ENCODE assay signal across 39 cellular contexts in the genomic region with DNA sequence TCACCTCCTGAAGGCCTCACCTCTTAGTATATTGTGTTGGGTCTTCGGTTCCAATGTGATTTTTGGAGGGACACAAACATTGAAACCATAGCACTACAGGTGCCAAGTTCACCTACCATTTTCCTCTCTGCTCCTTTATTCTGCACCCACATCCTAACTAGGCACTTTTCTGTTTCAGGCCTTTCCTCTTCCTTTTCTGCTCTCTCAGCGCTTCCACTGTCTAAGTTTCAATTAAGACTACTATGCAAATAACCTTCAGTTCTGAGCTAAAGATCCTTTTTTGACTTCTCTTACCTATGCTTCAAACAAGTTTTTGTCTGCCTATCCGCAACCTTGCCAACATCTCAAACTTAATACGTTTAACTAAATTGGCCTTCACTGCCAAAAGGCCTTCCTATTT.
"Had no signal": no experiment of that assay in that cellular context is flagged by ENCODE, and none has a peak within 500 bp of the region (broad histone marks: within the 10 kb centered on the region; RNA-seq: fewer than 3 reads in every experiment).

No MANE protein-coding gene starts in this region.

- FAIRE-seq: astrocyte, TTC549 had no signal

- H3K27ac Mint-ChIP-seq: activated B cell treated with CpG ODN at 0.5 μM for 24 hours; activated CD4-positive, alpha-beta memory T cell treated with anti-CD3 and anti-CD28 coated beads for 36 hours; activated CD4-positive, alpha-beta T cell treated with anti-CD3 and anti-CD28 coated beads, Interleukin-2, amount 10 ng/mL, durations not matched to agents 24 days and 14 days; activated CD8-positive, alpha-beta T cell treated with anti-CD3 and anti-CD28 coated beads for 36 hours; activated naive CD4-positive, alpha-beta T cell treated with anti-CD3 and anti-CD28 coated beads for 36 hours; activated naive CD4-positive, alpha-beta T cell treated with anti-CD3 and anti-CD28 coated beads, Interleukin-2, amount 50 U/mL, for 72 hours; activated naive CD8-positive, alpha-beta T cell treated with anti-CD3 and anti-CD28 coated beads, Interleukin-2, amount 10 ng/mL, durations not matched to agents 7 days and 5 days; activated T-cell treated with anti-CD3 and anti-CD28 coated beads, Interleukin-2, amount 50 U/mL, for 72 hours; activated T-helper 1 cell treated with anti-CD3 and anti-CD28 coated beads, Interleukin-12 subunit alpha, Interleukin-12 subunit beta, Interleukin-2, Interleukin-4 antibody, amounts not matched to agents 30 ng/mL and 10 ng/mL and 1 ng/mL, durations not matched to agents 14 hours and 24 hours and 36 hours; activated T-helper 17 cell treated with anti-CD3 and anti-CD28 coated beads, Interleukin-2, amount 50 U/mL, for 72 hours; T-helper 1 cell treated with Interleukin-12 subunit alpha and Interleukin-12 subunit beta and Interleukin-4 antibody, amounts not matched to agents 30 μg/mL and 1 μg/mL, for 36 hours; T-helper 2 cell treated with Interferon-gamma antibody and Interleukin-4, amounts not matched to agents 5 μg/mL and 100 μg/mL, for 36 hours had no signal

- H3K4me1 Mint-ChIP-seq: activated CD4-positive, alpha-beta T cell treated with anti-CD3 and anti-CD28 coated beads, Interleukin-2, amount 10 ng/mL, durations not matched to agents 24 days and 14 days; activated naive CD8-positive, alpha-beta T cell treated with anti-CD3 and anti-CD28 coated beads, Interleukin-2, amount 10 ng/mL, durations not matched to agents 7 days and 5 days; activated T-helper 17 cell treated with anti-CD3 and anti-CD28 coated beads, Interleukin-2, amount 50 U/mL, for 72 hours; central memory CD8-positive, alpha-beta T cell had no signal

- H3K4me1 ChIP-seq: adrenal gland, body of pancreas, breast epithelium, colonic mucosa had no signal

- H3K4me3 ChIP-seq: adrenal gland, body of pancreas, breast epithelium, colonic mucosa had no signal

- H3K36me3 Mint-ChIP-seq: activated CD4-positive, alpha-beta memory T cell treated with anti-CD3 and anti-CD28 coated beads for 36 hours; activated naive CD4-positive, alpha-beta T cell treated with anti-CD3 and anti-CD28 coated beads, Interleukin-2, amount 50 U/mL, for 72 hours; activated naive CD8-positive, alpha-beta T cell treated with anti-CD3 and anti-CD28 coated beads, Interleukin-2, amount 10 ng/mL, durations not matched to agents 7 days and 5 days had no signal

- H3K9me3 Mint-ChIP-seq: activated B cell treated with CpG ODN at 0.5 μM for 24 hours; activated CD4-positive, alpha-beta memory T cell treated with anti-CD3 and anti-CD28 coated beads for 36 hours; activated CD4-positive, alpha-beta T cell treated with anti-CD3 and anti-CD28 coated beads, Interleukin-2, amount 10 ng/mL, durations not matched to agents 24 days and 14 days; activated CD8-positive, alpha-beta T cell treated with anti-CD3 and anti-CD28 coated beads for 36 hours; activated naive CD4-positive, alpha-beta T cell treated with anti-CD3 and anti-CD28 coated beads for 36 hours; activated naive CD4-positive, alpha-beta T cell treated with anti-CD3 and anti-CD28 coated beads, Interleukin-2, amount 50 U/mL, for 72 hours; activated naive CD8-positive, alpha-beta T cell treated with anti-CD3 and anti-CD28 coated beads, Interleukin-2, amount 10 ng/mL, durations not matched to agents 7 days and 5 days; activated T-cell treated with anti-CD3 and anti-CD28 coated beads, Interleukin-2, amount 50 U/mL, for 4 hours; activated T-cell treated with anti-CD3 and anti-CD28 coated beads, Interleukin-2, amount 50 U/mL, for 72 hours; activated T-helper 1 cell treated with anti-CD3 and anti-CD28 coated beads, Interleukin-12 subunit alpha, Interleukin-12 subunit beta, Interleukin-2, Interleukin-4 antibody, amounts not matched to agents 30 ng/mL and 10 ng/mL and 1 ng/mL, durations not matched to agents 14 hours and 24 hours and 36 hours; activated T-helper 17 cell treated with anti-CD3 and anti-CD28 coated beads, Interleukin-2, amount 50 U/mL, for 72 hours; central memory CD8-positive, alpha-beta T cell; T-helper 1 cell treated with Interleukin-12 subunit alpha and Interleukin-12 subunit beta and Interleukin-4 antibody, amounts not matched to agents 30 μg/mL and 1 μg/mL, for 36 hours; T-helper 2 cell treated with Interferon-gamma antibody and Interleukin-4, amounts not matched to agents 5 μg/mL and 100 μg/mL, for 36 hours had no signal

- H3K4me3 Mint-ChIP-seq: activated B cell treated with CpG ODN at 0.5 μM for 24 hours; activated CD4-positive, alpha-beta memory T cell treated with anti-CD3 and anti-CD28 coated beads for 36 hours; activated CD4-positive, alpha-beta T cell treated with anti-CD3 and anti-CD28 coated beads, Interleukin-2, amount 10 ng/mL, durations not matched to agents 24 days and 14 days; activated CD8-positive, alpha-beta T cell treated with anti-CD3 and anti-CD28 coated beads for 36 hours; activated naive CD4-positive, alpha-beta T cell treated with anti-CD3 and anti-CD28 coated beads for 36 hours; activated naive CD8-positive, alpha-beta T cell treated with anti-CD3 and anti-CD28 coated beads, Interleukin-2, amount 10 ng/mL, durations not matched to agents 7 days and 5 days; activated T-cell treated with anti-CD3 and anti-CD28 coated beads, Interleukin-2, amount 50 U/mL, for 4 hours; activated T-cell treated with anti-CD3 and anti-CD28 coated beads, Interleukin-2, amount 50 U/mL, for 72 hours; activated T-helper 1 cell treated with anti-CD3 and anti-CD28 coated beads, Interleukin-12 subunit alpha, Interleukin-12 subunit beta, Interleukin-2, Interleukin-4 antibody, amounts not matched to agents 30 ng/mL and 10 ng/mL and 1 ng/mL, durations not matched to agents 14 hours and 24 hours and 36 hours; activated T-helper 17 cell treated with anti-CD3 and anti-CD28 coated beads, Interleukin-2, amount 50 U/mL, for 72 hours; central memory CD8-positive, alpha-beta T cell; T-helper 1 cell treated with Interleukin-12 subunit alpha and Interleukin-12 subunit beta and Interleukin-4 antibody, amounts not matched to agents 30 μg/mL and 1 μg/mL, for 36 hours; T-helper 2 cell treated with Interferon-gamma antibody and Interleukin-4, amounts not matched to agents 5 μg/mL and 100 μg/mL, for 36 hours had no signal

- ATAC-seq: activated CD8-positive, alpha-beta T cell treated with anti-CD3 and anti-CD28 coated beads for 36 hours; activated naive CD4-positive, alpha-beta T cell treated with anti-CD3 and anti-CD28 coated beads, Interleukin-2, amount 50 U/mL, for 72 hours; activated T-cell treated with anti-CD3 and anti-CD28 coated beads, Interleukin-2, amount 50 U/mL, for 4 hours; activated T-cell treated with anti-CD3 and anti-CD28 coated beads, Interleukin-2, amount 50 U/mL, for 72 hours; activated T-helper 17 cell treated with anti-CD3 and anti-CD28 coated beads, Interleukin-2, amount 50 U/mL, for 72 hours; body of pancreas had no signal

- DNase-seq: activated B cell treated with CpG ODN at 0.5 μM for 24 hours; activated CD4-positive, alpha-beta memory T cell treated with anti-CD3 and anti-CD28 coated beads for 36 hours; activated CD4-positive, alpha-beta T cell treated with anti-CD3 and anti-CD28 coated beads for 4 hours; activated CD4-positive, alpha-beta T cell treated with anti-CD3 and anti-CD28 coated beads, Interleukin-2, amount 10 ng/mL, durations not matched to agents 24 days and 14 days; activated CD4-positive, alpha-beta T cell treated with anti-CD3 and anti-CD28 coated beads, Interleukin-2, amount 50 U/mL, for 1 hour; activated CD4-positive, alpha-beta T cell treated with anti-CD3 and anti-CD28 coated beads, Interleukin-2, amount 50 U/mL, for 4 hours; activated CD4-positive, CD25-positive, alpha-beta regulatory T cell treated with anti-CD3 and anti-CD28 coated beads, Interleukin-2, amount 50 U/mL, for 72 hours; activated CD8-positive, alpha-beta memory T cell treated with anti-CD3 and anti-CD28 coated beads, Interleukin-2, amount 50 U/mL, for 4 hours; activated CD8-positive, alpha-beta T cell treated with anti-CD3 and anti-CD28 coated beads for 36 hours; activated effector memory CD4-positive, alpha-beta T cell treated with anti-CD3 and anti-CD28 coated beads, Interleukin-2, amount 50 U/mL, for 16 hours; activated gamma-delta T cell treated with Interleukin-2 at 50 U/mL for 16 hours; activated naive CD4-positive, alpha-beta T cell; activated naive CD4-positive, alpha-beta T cell treated with anti-CD3 and anti-CD28 coated beads for 36 hours; activated naive CD4-positive, alpha-beta T cell treated with anti-CD3 and anti-CD28 coated beads, Interleukin-2, amount 50 U/mL, for 16 hours; activated naive CD8-positive, alpha-beta T cell treated with anti-CD3 and anti-CD28 coated beads, Interleukin-2, amount 10 ng/mL, durations not matched to agents 7 days and 5 days; activated T-cell treated with anti-CD3 and anti-CD28 coated beads for 4 hours; activated T-cell treated with anti-CD3 and anti-CD28 coated beads, Interleukin-2, amount 50 U/mL, for 1 hour; activated T-cell treated with anti-CD3 and anti-CD28 coated beads, Interleukin-2, amount 50 U/mL, for 4 hours; activated T-cell treated with anti-CD3 and anti-CD28 coated beads, Interleukin-2, amount 50 U/mL, for 72 hours; adrenal gland; amniotic stem cell; aorta; body of pancreas; brain microvascular endothelial cell; caudate nucleus; cerebellar nuclear complex; colonic mucosa; T-helper 2 cell; T-helper 9 cell had no signal

- H3K9me3 ChIP-seq: adrenal gland, body of pancreas, breast epithelium, colonic mucosa had no signal

- H3K27me3 Mint-ChIP-seq: activated B cell treated with CpG ODN at 0.5 μM for 24 hours; activated CD4-positive, alpha-beta memory T cell treated with anti-CD3 and anti-CD28 coated beads for 36 hours; activated CD8-positive, alpha-beta T cell treated with anti-CD3 and anti-CD28 coated beads for 36 hours had no signal

- H3K27ac ChIP-seq: adrenal gland, body of pancreas, brain microvascular endothelial cell, breast epithelium, colonic mucosa, VCaP had no signal

- H3K27me3 ChIP-seq: adrenal gland, body of pancreas, brain microvascular endothelial cell, breast epithelium, colonic mucosa had no signal

- H3K36me3 ChIP-seq: adrenal gland, brain microvascular endothelial cell, breast epithelium, colonic mucosa had no signal
